Comparison of ENCODE assay signal across 8 cellular contexts in the genomic region with DNA sequence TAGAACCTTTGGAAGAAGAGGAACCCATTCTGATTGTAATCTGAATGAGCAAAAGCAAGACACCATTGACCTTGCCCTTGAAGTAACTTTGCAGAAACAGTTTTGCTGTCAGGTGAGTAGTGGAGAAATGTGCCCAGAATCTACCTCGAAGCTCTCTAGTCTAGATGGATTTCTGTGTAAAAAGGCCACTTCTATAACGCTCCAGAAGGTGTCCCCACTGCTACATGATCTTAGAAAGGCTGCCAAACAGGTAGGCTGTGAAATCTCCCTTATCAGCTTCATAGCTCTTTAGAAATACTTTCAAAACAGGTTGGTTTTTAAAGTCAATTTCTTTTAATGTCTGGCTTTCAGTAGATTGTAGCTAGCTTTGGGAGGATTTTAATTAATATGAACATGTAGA.
DNase-seq lines count a peak whose midpoint lies in the region; FAIRE-seq and TF ChIP-seq lines count a peak whose summit lies in the region.
"Not testable (repeated sequence)": the region's sequence is repeated elsewhere in the genome, so short reads cannot be mapped to it uniquely, and the experiment has no call there.

No MANE protein-coding gene starts in this region.

- in situ Hi-C loops in mammary epithelial cell (cut with MboI; ENCODE audit: low sequenced_read_pairs in 2 of 2), result not testable (repeated sequence)

- intact Hi-C loops in mammary epithelial cell (cut with micrococcal nuclease), result not testable (repeated sequence)

- dilution Hi-C loops in mammary epithelial cell (cut with HindIII; ENCODE audit: low sequenced_read_pairs), result not testable (repeated sequence)

- not testable (repeated sequence) for H3K36me3 ChIP-seq in mammary epithelial cell (ENCODE audit: insufficient read depth, low read length); cardiac muscle cell

- not testable (repeated sequence) for H3K4me1 ChIP-seq in mammary epithelial cell (ENCODE audit: insufficient read depth, low read length); cardiac muscle cell (ENCODE audit: low read depth)

- not testable (repeated sequence) for BruUV-seq in mammary epithelial cell (replicated peaks; lab: Mats Ljungman, UMichigan)

- not testable (repeated sequence) for H4K20me1 ChIP-seq in mammary epithelial cell (ENCODE audit: insufficient read depth, low read length)

- CTCF ChIA-PET in mammary epithelial cell (lab: Charles Lee; ENCODE audit: low non-redundant PET), result not testable (repeated sequence)

- H3K4me3 ChIP-seq in mammary epithelial cell (replicated peaks in 1 of 3; ENCODE audit: insufficient read depth in 1 of 3, low read depth in 2 of 3, low read length in 3 of 3); cardiac muscle cell: not testable (repeated sequence)

- not testable (repeated sequence) for H3K27me3 ChIP-seq in mammary epithelial cell (ENCODE audit: insufficient read depth, low read length); cardiac muscle cell

- peak in 1 of 2 donors; percentile 33 for TF ChIP-seq CTCF in mammary epithelial cell (conservative IDR thresholded peaks at IDR 0.05 in 1 of 2, IDR thresholded peaks at IDR 0.05 in 1 of 2; ENCODE audit: extremely low read depth in 1 of 2, insufficient read depth in 1 of 2, low read depth in 1 of 2, low read length in 2 of 2)
- not testable (repeated sequence) for TF ChIP-seq CTCF in cardiac muscle cell (IDR thresholded peaks at IDR 0.05; ENCODE audit: low read depth, low read length)

- not testable (repeated sequence) for H3K79me2 ChIP-seq in mammary epithelial cell (ENCODE audit: insufficient read depth, low read length)

- peak; percentile 39 for FAIRE-seq in A204.1 (lab: Jason Lieb, UNC)

- H3K27ac ChIP-seq in mammary epithelial cell (ENCODE audit: insufficient read depth, low read depth, low read length); cardiac muscle cell: not testable (repeated sequence)

- H2AFZ ChIP-seq in mammary epithelial cell (ENCODE audit: low read depth, low read length), result not testable (repeated sequence)

- H3K4me2 ChIP-seq in mammary epithelial cell (ENCODE audit: insufficient read depth, low read depth, low read length), result not testable (repeated sequence)

- not testable (repeated sequence) for H3K9me3 ChIP-seq in mammary epithelial cell (replicated peaks; ENCODE audit: insufficient read depth, low read length); cardiac muscle cell (ENCODE audit: low read depth)

- H3K9ac ChIP-seq in mammary epithelial cell (ENCODE audit: insufficient read depth, low read length), result not testable (repeated sequence)

- peak; percentile 32 for DNase-seq in ELR (ENCODE audit: low read depth)
- DNase-seq in LoVo (ENCODE audit: low spot score), result peak; percentile 5
- DNase-seq in NCI-H2227 treated with DMSO at 0.1 percent for 48 hours (lab: John Stamatoyannopoulos, UW), result peak; percentile 24
- DNase-seq in SHP77 treated with DMSO at 0.1 percent for 48 hours (lab: John Stamatoyannopoulos, UW), result peak; percentile 40
- DNase-seq in mammary epithelial cell, result peak; percentile 14
- peak; percentile 6 to 44 for DNase-seq in cardiac muscle cell (ENCODE audit: low read depth in 1 of 2, low spot score in 1 of 2)
- peak; percentile 19 for DNase-seq in midbrain (lab: John Stamatoyannopoulos, UW)

- 3% methylated on average over 2 of the region's 2 CpGs for WGBS in mammary epithelial cell (ENCODE audit: low coverage, missing lambda C conversion rate)
